Comparison of ENCODE assay signal across 19 cellular contexts in genomic region chr6:7769702-7770101, GRCh38. TPM values are rescaled to one million over a fixed set of nuclear protein-coding genes. Genes with fewer than 3 reads are reported as not detected.
DNase-seq lines count a peak whose midpoint lies in the region; ATAC-seq, FAIRE-seq and TF ChIP-seq lines count a peak whose summit lies in the region.
"Had no signal": no experiment of that assay in that cellular context is flagged by ENCODE, and none has a peak within 500 bp of the region (broad histone marks: within the 10 kb centered on the region; RNA-seq: fewer than 3 reads in every experiment).

No MANE protein-coding gene starts in this region.

- H2BK120ac ChIP-seq in H1 (replicated peaks; ENCODE audit: low read depth, low read length) = no peak overlapping the region

- H4K5ac ChIP-seq in H1 (ENCODE audit: insufficient read length, low read depth, low read length) = no peak overlapping the region

- no peak for TF ChIP-seq RAD21 in HepG2 (CRISPR knock-in tag; IDR thresholded peaks at IDR 0.05)
- TF ChIP-seq RAD21 in H1 (IDR thresholded peaks at IDR 0.05 in 1 of 2, conservative IDR thresholded peaks at IDR 0.05 in 1 of 2; ENCODE audit: low read depth in 2 of 2, low read length in 2 of 2) = no peak

- H4K91ac ChIP-seq in H1 (replicated peaks; ENCODE audit: insufficient read length, low read length) = no peak overlapping the region

- TF ChIP-seq EP300 in HepG2 (IDR thresholded peaks at IDR 0.05; ENCODE audit: low read depth in 2 of 2, low read length in 2 of 2) = no peak
- no peak for TF ChIP-seq EP300 in HepG2 (CRISPR knock-in tag; IDR thresholded peaks at IDR 0.05; ENCODE audit: borderline replicate concordance)
- TF ChIP-seq EP300 in H1 (IDR thresholded peaks at IDR 0.05; ENCODE audit: borderline replicate concordance in 1 of 2, low read depth in 2 of 2, low read length in 2 of 2) = no peak

- 38% methylated on average over 3 of the region's 3 CpGs for WGBS in HepG2 (ENCODE audit: low lambda C conversion rate)
- 54% methylated on average over 3 of the region's 3 CpGs for WGBS in right lobe of liver (ENCODE audit: insufficient coverage, low coverage, low lambda C conversion rate, missing lambda C conversion rate)
- 53% methylated on average over 3 of the region's 3 CpGs; no CpG with 5 or more reads in 1 of the 2 experiments for WGBS in H1 (ENCODE audit: extremely low coverage in 1 of 2, insufficient coverage in 1 of 2, insufficient read length in 1 of 2, insufficient replicate concordance in 2 of 2, low coverage in 1 of 2, low lambda C conversion rate in 2 of 2, missing lambda C conversion rate in 1 of 2), 2 experiments

- H3K4me1 ChIP-seq in HepG2 (ENCODE audit: insufficient read depth, low read length) (no peaks in the 10 kb centered on the region), right lobe of liver (no peaks in the 10 kb centered on the region), PC-9 (replicated peaks; ENCODE audit: insufficient read depth) (peaks cover 13% of the 10 kb centered on the region), H1 (replicated peaks in 1 of 4; ENCODE audit: control insufficient read depth in 3 of 4, insufficient read depth in 4 of 4, low read length in 3 of 4) (peaks cover 0 to 13% (median 5%) of the 10 kb centered on the region in 4 experiments; a peak in 4 of 7 replicates)
- H3K4me1 ChIP-seq: left lung had no signal

- BruUV-seq in HepG2 (replicated peaks; lab: Mats Ljungman, UMichigan) (no TSS peak), PC-9 (replicated peaks; lab: Mats Ljungman, UMichigan) (no TSS peak)

- no peaks in the 10 kb centered on the region for H3K23me2 ChIP-seq in H1 (ENCODE audit: low read depth, low read length)

- H3K4me3 ChIP-seq in HepG2 (replicated peaks in 1 of 3; ENCODE audit: insufficient read depth in 1 of 3, low read depth in 2 of 3, low read length in 3 of 3) (no peak overlapping the region), right lobe of liver (no peak overlapping the region), PC-9 (no peak overlapping the region), H1 (ENCODE audit: extremely low read depth in 1 of 4, insufficient read depth in 2 of 4, low read depth in 3 of 4, low read length in 4 of 4) (no peak overlapping the region; a peak in 1 of 8 replicates)
- H3K4me3 ChIP-seq: left lung had no signal

- no peak overlapping the region for H2AFZ ChIP-seq in HepG2 (ENCODE audit: low read length)
- H2AFZ ChIP-seq in PC-9 = no peak overlapping the region
- H2AFZ ChIP-seq in H1 (ENCODE audit: low read length) = no peak overlapping the region

- H3K18ac ChIP-seq in H1 (ENCODE audit: extremely low read depth, low read length) = no peak overlapping the region

- H3K9ac ChIP-seq in HepG2 (ENCODE audit: insufficient read depth, low read depth, low read length) = no peak overlapping the region
- no peak overlapping the region for H3K9ac ChIP-seq in H1 (replicated peaks in 1 of 4; ENCODE audit: extremely low read depth in 1 of 4, low read depth in 3 of 4, low read length in 3 of 4)

- no peaks in the 10 kb centered on the region for H3K9me2 ChIP-seq in PC-9 (ENCODE audit: insufficient read depth)

- no peak overlapping the region for H2BK12ac ChIP-seq in H1 (ENCODE audit: low read depth, low read length)

- in situ Hi-C loops in HepG2 (cut with HindIII; ENCODE audit: extremely low pct_ligation_motif_present, low pct_unique_long_range_greater_than_20kb) = no loop called here

- no peaks in the 10 kb centered on the region for H4K20me1 ChIP-seq in HepG2 (ENCODE audit: insufficient read depth, low read length)
- H4K20me1 ChIP-seq in PC-9 (ENCODE audit: insufficient read depth) = no peaks in the 10 kb centered on the region
- no peaks in the 10 kb centered on the region for H4K20me1 ChIP-seq in H1 (replicated peaks in 1 of 2; ENCODE audit: control insufficient read depth in 1 of 2, insufficient read depth in 2 of 2, low read length in 2 of 2)

- peaks cover 8% of the 10 kb centered on the region; the same call in 1 of the 2 replicates for H3F3A ChIP-seq in PC-9 (ENCODE audit: insufficient read depth, low read depth)

- H3K79me1 ChIP-seq in H1 (ENCODE audit: low read depth, low read length) = no peaks in the 10 kb centered on the region

- no peaks in the 10 kb centered on the region for H3K36me3 ChIP-seq in HepG2 (replicated peaks in 1 of 2; ENCODE audit: control insufficient read depth in 1 of 2, insufficient read depth in 2 of 2, low read length in 2 of 2)
- H3K36me3 ChIP-seq in right lobe of liver = no peaks in the 10 kb centered on the region
- no peaks in the 10 kb centered on the region for H3K36me3 ChIP-seq in PC-9 (ENCODE audit: low read depth)
- no peaks in the 10 kb centered on the region for H3K36me3 ChIP-seq in H1 (ENCODE audit: control insufficient read depth in 2 of 4, insufficient read depth in 4 of 4, low read length in 3 of 4)
- H3K36me3 ChIP-seq: left lung had no signal

- H3K23ac ChIP-seq in H1 (ENCODE audit: insufficient read length) = no peak overlapping the region

- H3K9me3 ChIP-seq in HepG2 (ENCODE audit: low read length) (no peaks in the 10 kb centered on the region), right lobe of liver (no peaks in the 10 kb centered on the region), PC-9 (ENCODE audit: insufficient read depth, low read depth) (no peaks in the 10 kb centered on the region), H1 (ENCODE audit: insufficient read depth in 2 of 2, low read depth in 1 of 2, low read length in 1 of 2) (no peaks in the 10 kb centered on the region)
- H3K9me3 ChIP-seq: left lung had no signal

- POLR2A ChIA-PET in HepG2 (lab: Yijun Ruan, JAX) = no interaction called here
- POLR2A ChIA-PET in PC-9 (lab: Charles Lee; ENCODE audit: unreplicated experiment) = no interaction called here
- POLR2A ChIA-PET in H1 (lab: Charles Lee; ENCODE audit: partially characterized antibody) = no interaction called here

- intact Hi-C loops in HepG2 (cut with micrococcal nuclease; ENCODE audit: unreplicated experiment) (no loop called here), right lobe of liver (cut with DNase I) (no loop called here), PC-9 (cut with micrococcal nuclease; ENCODE audit: unreplicated experiment) (no loop called here)

- H3K79me2 ChIP-seq in HepG2 (ENCODE audit: insufficient read depth, low read length) = no peaks in the 10 kb centered on the region
- no peaks in the 10 kb centered on the region for H3K79me2 ChIP-seq in PC-9 (ENCODE audit: low read depth)
- H3K79me2 ChIP-seq in H1 (ENCODE audit: control insufficient read depth in 1 of 2, insufficient read depth in 2 of 2, low read length in 2 of 2) = no peaks in the 10 kb centered on the region

- no peak overlapping the region for H2AK5ac ChIP-seq in H1 (ENCODE audit: low read depth, low read length)

- H3K4me2 ChIP-seq in HepG2 (ENCODE audit: low read depth, low read length) = no peak overlapping the region
- H3K4me2 ChIP-seq in PC-9 = no peak overlapping the region; the same call in 1 of the 2 replicates
- no peak overlapping the region for H3K4me2 ChIP-seq in H1 (ENCODE audit: insufficient read depth in 1 of 2, low read depth in 2 of 2, low read length in 2 of 2)

- H3K56ac ChIP-seq in H1 (replicated peaks; ENCODE audit: insufficient read length, low read depth, low read length) = no peak overlapping the region

- ATAC-seq in HepG2 (no peak), right lobe of liver (no peak), HG03460 (IDR thresholded peaks at IDR 0.05; ENCODE audit: unreplicated experiment) (no peak), HG03521 (IDR thresholded peaks at IDR 0.05; ENCODE audit: unreplicated experiment) (no peak), GM21423 (IDR thresholded peaks at IDR 0.05; ENCODE audit: unreplicated experiment) (no peak)
- ATAC-seq: effector memory CD8-positive, alpha-beta T cell; left lung; stimulated activated naive CD8-positive, alpha-beta T cell treated with anti-CD3 and anti-CD28 coated beads, Interleukin-15, amount 100 ng/mL, for 72 hours; T-helper 17 cell had no signal

- CTCF ChIA-PET in HepG2 (lab: Yijun Ruan, JAX; ENCODE audit: low intra/inter-chr PET ratio, low total read pairs) (no interaction called here), PC-9 (lab: Charles Lee) (no interaction called here), H1 (lab: Charles Lee; ENCODE audit: partially characterized antibody) (interaction anchor here (0.8 to 1.9 kb wide), 4 partner anchors 9 to 102 kb away, joined by 3 to 5 read pairs (median 4); no protein-coding TSS in a partner anchor)

- TF ChIP-seq CTCF in HepG2 (CRISPR knock-in tag; IDR thresholded peaks at IDR 0.05) = no peak
- no peak for TF ChIP-seq CTCF in right lobe of liver (IDR thresholded peaks at IDR 0.05)
- TF ChIP-seq CTCF in PC-9 (conservative IDR thresholded peaks at IDR 0.05) = no peak
- TF ChIP-seq CTCF in H1 (IDR thresholded peaks at IDR 0.05; ENCODE audit: control extremely low read depth in 1 of 3, insufficient read depth in 1 of 3, low read depth in 1 of 3, low read length in 3 of 3) = no peak

- H4K8ac ChIP-seq in H1 (ENCODE audit: extremely low read depth, insufficient read depth, low read length) = no peak overlapping the region

- no peak overlapping the region for H3K4ac ChIP-seq in H1 (replicated peaks; ENCODE audit: insufficient read length, low read depth, low read length)

- H2BK5ac ChIP-seq in H1 (ENCODE audit: low read depth, low read length) = no peak overlapping the region

- H2BK20ac ChIP-seq in H1 (ENCODE audit: low read length) = no peak overlapping the region

- H3K27me3 ChIP-seq in HepG2 (ENCODE audit: control insufficient read depth in 1 of 2, insufficient read depth in 2 of 2, low read length in 2 of 2) (peaks cover 0 to 31% of the 10 kb centered on the region in 2 experiments; a peak in 3 of 5 replicates), right lobe of liver (no peaks in the 10 kb centered on the region), PC-9 (ENCODE audit: insufficient read depth, low read depth) (no peaks in the 10 kb centered on the region), H1 (replicated peaks in 1 of 4; ENCODE audit: control insufficient read depth in 3 of 4, extremely low read depth in 1 of 4, insufficient read depth in 3 of 4, low read length in 3 of 4) (no peaks in the 10 kb centered on the region)
- H3K27me3 ChIP-seq: left lung had no signal

- no peak overlapping the region for H3K14ac ChIP-seq in H1 (ENCODE audit: insufficient read length)

- no peak overlapping the region for H3K27ac ChIP-seq in HepG2 (ENCODE audit: extremely low read length, insufficient read depth, low read length)
- H3K27ac ChIP-seq in right lobe of liver = no peak overlapping the region
- peak overlapping the region; percentile 67 for H3K27ac ChIP-seq in PC-9
- no peak overlapping the region for H3K27ac ChIP-seq in H1 (ENCODE audit: low read depth, low read length)
- H3K27ac ChIP-seq: left lung had no signal

- no peak overlapping the region for H2BK15ac ChIP-seq in H1 (ENCODE audit: low read length)

- FAIRE-seq in HepG2 (lab: Jason Lieb, UNC) (no peak), H1 (lab: Jason Lieb, UNC) (no peak)

- DNase-seq in HepG2 (ENCODE audit: low spot score) (no peak), right lobe of liver (no peak), PC-9 (peak in 1 of 2 experiments; percentile 61), H1 (ENCODE audit: low read depth in 1 of 2, low spot score in 2 of 2) (no peak), SHP77 (lab: John Stamatoyannopoulos, UW) (no peak)
- DNase-seq: activated CD8-positive, alpha-beta memory T cell treated with anti-CD3 and anti-CD28 coated beads for 24 hours; activated naive CD8-positive, alpha-beta T cell treated with anti-CD3 and anti-CD28 coated beads, Interleukin-2, amount 10 ng/mL, durations not matched to agents 7 days and 5 days; caudate nucleus; effector memory CD8-positive, alpha-beta T cell; left lung; NCI-H2227 treated with DMSO at 0.1 percent for 48 hours; NK-92 treated with Interleukin-12 subunit alpha and Interleukin-12 subunit beta, amount 100 ng/mL, for 24 hours; retina; SIG-M5; stimulated activated naive CD8-positive, alpha-beta T cell treated with anti-CD3 and anti-CD28 coated beads, Interleukin-15, amount 100 ng/mL, for 72 hours; T-helper 17 cell had no signal

- no peak for TF ChIP-seq POLR2A in HepG2 (IDR thresholded peaks at IDR 0.05; ENCODE audit: insufficient read depth in 1 of 2, low read depth in 2 of 2, low read length in 2 of 2)
- no peak for TF ChIP-seq POLR2A in right lobe of liver (IDR thresholded peaks at IDR 0.05)
- TF ChIP-seq POLR2A in H1 (IDR thresholded peaks at IDR 0.05; ENCODE audit: control extremely low read depth in 1 of 2, low read depth in 2 of 2, low read length in 2 of 2) = no peak

RNA-seq across cellular contexts. Expression of gene BMP6, which starts 43.8 kb away (rescaled TPM):
- total RNA-seq in HepG2 (2016; rRNA removed; fragmentation: Illumina TruSeq; extraction: Trizol) (0.09 TPM in 1 of 2 replicates, not detected in the other), right lobe of liver (1 to 10 TPM; 1.8 to 4.4 (median 2.6) TPM), PC-9 (2021) (not detected in 2 replicates)
- not detected in 2 replicates for total RNA-seq in HepG2 (2016; cell fraction: cytosol; rRNA removed; fragmentation: Illumina TruSeq; extraction: Trizol; ENCODE audit: low read depth)
- not detected in 2 replicates for total RNA-seq in HepG2 (2016; cell fraction: insoluble cytoplasmic fraction; rRNA removed; fragmentation: Illumina TruSeq; extraction: Trizol)
- not detected in 2 replicates for total RNA-seq in HepG2 (2016; cell fraction: membrane; rRNA removed; fragmentation: Illumina TruSeq; extraction: Trizol)
- total RNA-seq in HepG2 (2016; cell fraction: nucleus; rRNA removed; fragmentation: Illumina TruSeq; extraction: Trizol) = not detected in 2 replicates
- polyA plus RNA-seq in HepG2 (2011; rRNA removed) (0.14 and 0.18 TPM in 2 replicates), H1 (2011; rRNA removed) (2.0 and 2.2 TPM in 2 replicates)
- 0.11 and 0.17 TPM in 2 replicates for polyA plus RNA-seq in HepG2 (2011; cell fraction: cytosol; rRNA removed)
- 0.10 and 0.13 TPM in 2 replicates for polyA plus RNA-seq in HepG2 (2011; cell fraction: nucleus; rRNA removed)
- polyA plus RNA-seq in HepG2 (2012) = 0.07 and 0.41 TPM in 2 replicates
- polyA plus RNA-seq in HepG2 (2016; cell fraction: cytosol; fragmentation: Illumina TruSeq; extraction: Trizol; ENCODE audit: low read depth) = not detected in 2 replicates
- polyA plus RNA-seq in HepG2 (2016; cell fraction: insoluble cytoplasmic fraction; fragmentation: Illumina TruSeq; extraction: Trizol; ENCODE audit: low read depth) = not detected in 2 replicates
- not detected in 2 replicates for polyA plus RNA-seq in HepG2 (2016; cell fraction: membrane; fragmentation: Illumina TruSeq; extraction: Trizol; ENCODE audit: low read depth)
- polyA plus RNA-seq in HepG2 (2016; cell fraction: nucleus; fragmentation: Illumina TruSeq; extraction: Trizol; ENCODE audit: insufficient read depth, low read depth) = not detected in 2 replicates
- polyA minus RNA-seq in HepG2 (2011; rRNA and poly(A)+ RNA removed; ENCODE audit: low replicate concordance) = 0.54 and 62.0 TPM in 2 replicates
- polyA minus RNA-seq in HepG2 (2011; cell fraction: cytosol; rRNA and poly(A)+ RNA removed) = 0.30 and 0.35 TPM in 2 replicates
- 0.25 and 0.39 TPM in 2 replicates for polyA minus RNA-seq in HepG2 (2011; cell fraction: nucleus; rRNA and poly(A)+ RNA removed)
- 1.8 and 2.1 TPM in 2 replicates for total RNA-seq in H1 (2021; fragmentation: NEBNext Ultra II Directional; extraction: Animal tissue kit (Norgen Biotek cat#: 25700))
- 2.5 TPM for polyA plus RNA-seq in H1 (2011; cell fraction: cytosol; rRNA removed)
- 2.3 TPM for polyA plus RNA-seq in H1 (2011; cell fraction: nucleus; rRNA removed)
- 1.5 to 1.8 TPM (median 1.8 TPM) in 4 replicates for polyA plus RNA-seq in H1 (2012, experiment 1 of 2)
- polyA plus RNA-seq in H1 (2012, experiment 2 of 2) = 0.60 TPM
- 1.2 TPM for polyA plus RNA-seq in H1 (2013, experiment 1 of 2)
- 1.3 TPM for polyA plus RNA-seq in H1 (2013, experiment 2 of 2)
- 3.3 and 4.3 TPM in 2 replicates for polyA minus RNA-seq in H1 (2011; rRNA and poly(A)+ RNA removed)
- 3.7 TPM for polyA minus RNA-seq in H1 (2011; cell fraction: cytosol; rRNA and poly(A)+ RNA removed)
- polyA minus RNA-seq in H1 (2011; cell fraction: nucleus; rRNA and poly(A)+ RNA removed) = 3.7 TPM
- total RNA-seq: activated naive CD8-positive, alpha-beta T cell treated with anti-CD3 and anti-CD28 coated beads, Interleukin-2, amount 10 ng/mL, durations not matched to agents 7 days and 5 days had no signal

Comparison
In these comparisons a context has a peak if more than half of its experiments do, and no peak if none do; other contexts are left out.
1. Of the 41 proteins assayed by ChIP-seq in both HepG2 and H1: peak only in HepG2: none; only in H1: none; in both: MAFK; in neither: 40.